ENCODE assay signal across 1 cellular context in genomic region chr19:12800873-12801465, GRCh38.
TF ChIP-seq lines count a peak whose summit lies in the region.

No MANE protein-coding gene starts in this region.

TF ChIP-seq in HepG2, 621 proteins besides CTCF, POLR2A, EP300 and RAD21 (continued from another document):
- TF ChIP-seq NPAS2 (CRISPR knock-in tag; IDR thresholded peaks at IDR 0.05; ENCODE audit: borderline replicate concordance) (no peak), NCOA2 (CRISPR knock-in tag; IDR thresholded peaks at IDR 0.05) (0 out of 2 replicates have a peak, but pooled peaks have one; percentile 7), ZNF20 (CRISPR knock-in tag; IDR thresholded peaks at IDR 0.05) (no peak), ZSCAN21 (CRISPR knock-in tag; IDR thresholded peaks at IDR 0.05; ENCODE audit: borderline replicate concordance) (no peak), BHLHE40 (IDR thresholded peaks at IDR 0.05; ENCODE audit: low read length) (no peak), ZBTB4 (CRISPR knock-in tag; IDR thresholded peaks at IDR 0.05; ENCODE audit: borderline replicate concordance) (peak; percentile 89; the same call in 1 of the 2 replicates), RXRB (CRISPR knock-in tag; IDR thresholded peaks at IDR 0.05; ENCODE audit: borderline replicate concordance) (peak; percentile 7; the same call in 1 of the 2 replicates), GRHL1 (CRISPR knock-in tag; conservative IDR thresholded peaks at IDR 0.05) (no peak), CHD2 (IDR thresholded peaks at IDR 0.05; ENCODE audit: low read depth, low read length) (no peak), MAFK (conservative IDR thresholded peaks at IDR 0.05 in 1 of 2, IDR thresholded peaks at IDR 0.05 in 1 of 2; ENCODE audit: low read length in 2 of 2) (peak; percentile 28 to 42; a peak in 2 of 4 replicates), ZMYM3 (CRISPR knock-in tag; IDR thresholded peaks at IDR 0.05) (0 out of 2 replicates have a peak, but pooled peaks have one; percentile 7), ZNF234 (CRISPR knock-in tag; conservative IDR thresholded peaks at IDR 0.05) (no peak), SNRNP70 (IDR thresholded peaks at IDR 0.05; ENCODE audit: low read depth, low read length) (no peak), SUZ12 (IDR thresholded peaks at IDR 0.05; ENCODE audit: low read depth, low read length) (no peak), XRCC5 (optimal IDR thresholded peaks at IDR 0.05; ENCODE audit: low read length) (no peak), EED (CRISPR knock-in tag; IDR thresholded peaks at IDR 0.05) (no peak), SRY (CRISPR knock-in tag; IDR thresholded peaks at IDR 0.05) (peak; percentile 60), ZNF703 (CRISPR knock-in tag; IDR thresholded peaks at IDR 0.05; ENCODE audit: borderline replicate concordance) (0 out of 2 replicates have a peak, but pooled peaks have one; percentile 68), CHD4 (IDR thresholded peaks at IDR 0.05; ENCODE audit: borderline replicate concordance, low read length) (no peak), ETV6 (CRISPR knock-in tag; conservative IDR thresholded peaks at IDR 0.05) (no peak), ZBTB20 (CRISPR knock-in tag; IDR thresholded peaks at IDR 0.05; ENCODE audit: borderline replicate concordance, low read depth) (0 out of 2 replicates have a peak, but pooled peaks have one; percentile 12), ARNT2 (CRISPR knock-in tag; IDR thresholded peaks at IDR 0.05; ENCODE audit: low read depth) (no peak), HNF1A (IDR thresholded peaks at IDR 0.05; ENCODE audit: low read depth) (no peak), HNF1A (CRISPR knock-in tag; IDR thresholded peaks at IDR 0.05; ENCODE audit: borderline replicate concordance) (no peak; the same call in 1 of the 2 replicates), ZNF589 (CRISPR knock-in tag; conservative IDR thresholded peaks at IDR 0.05) (0 out of 2 replicates have a peak, but pooled peaks have one; percentile 5), ZNF772 (CRISPR knock-in tag; IDR thresholded peaks at IDR 0.05) (no peak), NCOR1 (IDR thresholded peaks at IDR 0.05; ENCODE audit: borderline replicate concordance, low read length) (no peak), CBX5 (CRISPR knock-in tag; IDR thresholded peaks at IDR 0.05; ENCODE audit: borderline replicate concordance) (no peak), UBTF (CRISPR knock-in tag; IDR thresholded peaks at IDR 0.05) (peak; percentile 84), NFE2L1 (CRISPR knock-in tag; IDR thresholded peaks at IDR 0.05; ENCODE audit: borderline replicate concordance) (no peak), SIN3A (IDR thresholded peaks at IDR 0.05; ENCODE audit: borderline replicate concordance, low read depth, low read length) (no peak), ASH2L (IDR thresholded peaks at IDR 0.05; ENCODE audit: insufficient read length, low read depth, low read length) (peak; percentile 74), ZNF136 (CRISPR knock-in tag; IDR thresholded peaks at IDR 0.05; ENCODE audit: low read depth) (0 out of 2 replicates have a peak, but pooled peaks have one; percentile 45), RBM22 (optimal IDR thresholded peaks at IDR 0.05; ENCODE audit: low read length) (no peak), ZNF33A (CRISPR knock-in tag; IDR thresholded peaks at IDR 0.05; ENCODE audit: borderline replicate concordance) (0 out of 2 replicates have a peak, but pooled peaks have one; percentile 90)
- TF ChIP-seq, protein P1, sequence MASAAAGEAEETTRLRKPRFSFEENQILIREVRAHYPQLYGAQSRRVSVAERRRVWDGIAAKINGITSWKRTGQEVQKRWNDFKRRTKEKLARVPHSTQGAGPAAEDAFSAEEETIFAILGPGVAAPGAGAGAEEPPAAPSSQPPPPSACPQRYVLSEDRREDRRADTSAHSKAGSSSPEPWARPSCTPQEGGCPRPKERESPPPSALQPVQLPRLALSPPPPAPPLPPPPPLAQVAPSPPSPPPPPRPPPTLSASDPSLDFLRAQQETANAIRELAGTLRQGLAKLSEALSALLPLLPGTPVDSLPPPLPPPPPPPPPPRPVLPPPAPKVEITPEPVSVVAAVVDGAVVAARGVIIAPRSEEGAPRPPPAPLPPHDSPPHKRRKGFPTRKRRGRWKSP (CRISPR knock-in tag; IDR thresholded peaks at IDR 0.05), result no peak
- TF ChIP-seq, protein P2, sequence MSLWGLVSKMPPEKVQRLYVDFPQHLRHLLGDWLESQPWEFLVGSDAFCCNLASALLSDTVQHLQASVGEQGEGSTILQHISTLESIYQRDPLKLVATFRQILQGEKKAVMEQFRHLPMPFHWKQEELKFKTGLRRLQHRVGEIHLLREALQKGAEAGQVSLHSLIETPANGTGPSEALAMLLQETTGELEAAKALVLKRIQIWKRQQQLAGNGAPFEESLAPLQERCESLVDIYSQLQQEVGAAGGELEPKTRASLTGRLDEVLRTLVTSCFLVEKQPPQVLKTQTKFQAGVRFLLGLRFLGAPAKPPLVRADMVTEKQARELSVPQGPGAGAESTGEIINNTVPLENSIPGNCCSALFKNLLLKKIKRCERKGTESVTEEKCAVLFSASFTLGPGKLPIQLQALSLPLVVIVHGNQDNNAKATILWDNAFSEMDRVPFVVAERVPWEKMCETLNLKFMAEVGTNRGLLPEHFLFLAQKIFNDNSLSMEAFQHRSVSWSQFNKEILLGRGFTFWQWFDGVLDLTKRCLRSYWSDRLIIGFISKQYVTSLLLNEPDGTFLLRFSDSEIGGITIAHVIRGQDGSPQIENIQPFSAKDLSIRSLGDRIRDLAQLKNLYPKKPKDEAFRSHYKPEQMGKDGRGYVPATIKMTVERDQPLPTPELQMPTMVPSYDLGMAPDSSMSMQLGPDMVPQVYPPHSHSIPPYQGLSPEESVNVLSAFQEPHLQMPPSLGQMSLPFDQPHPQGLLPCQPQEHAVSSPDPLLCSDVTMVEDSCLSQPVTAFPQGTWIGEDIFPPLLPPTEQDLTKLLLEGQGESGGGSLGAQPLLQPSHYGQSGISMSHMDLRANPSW (CRISPR knock-in tag; IDR thresholded peaks at IDR 0.05; ENCODE audit: borderline replicate concordance), result no peak
- TF ChIP-seq, protein P3, sequence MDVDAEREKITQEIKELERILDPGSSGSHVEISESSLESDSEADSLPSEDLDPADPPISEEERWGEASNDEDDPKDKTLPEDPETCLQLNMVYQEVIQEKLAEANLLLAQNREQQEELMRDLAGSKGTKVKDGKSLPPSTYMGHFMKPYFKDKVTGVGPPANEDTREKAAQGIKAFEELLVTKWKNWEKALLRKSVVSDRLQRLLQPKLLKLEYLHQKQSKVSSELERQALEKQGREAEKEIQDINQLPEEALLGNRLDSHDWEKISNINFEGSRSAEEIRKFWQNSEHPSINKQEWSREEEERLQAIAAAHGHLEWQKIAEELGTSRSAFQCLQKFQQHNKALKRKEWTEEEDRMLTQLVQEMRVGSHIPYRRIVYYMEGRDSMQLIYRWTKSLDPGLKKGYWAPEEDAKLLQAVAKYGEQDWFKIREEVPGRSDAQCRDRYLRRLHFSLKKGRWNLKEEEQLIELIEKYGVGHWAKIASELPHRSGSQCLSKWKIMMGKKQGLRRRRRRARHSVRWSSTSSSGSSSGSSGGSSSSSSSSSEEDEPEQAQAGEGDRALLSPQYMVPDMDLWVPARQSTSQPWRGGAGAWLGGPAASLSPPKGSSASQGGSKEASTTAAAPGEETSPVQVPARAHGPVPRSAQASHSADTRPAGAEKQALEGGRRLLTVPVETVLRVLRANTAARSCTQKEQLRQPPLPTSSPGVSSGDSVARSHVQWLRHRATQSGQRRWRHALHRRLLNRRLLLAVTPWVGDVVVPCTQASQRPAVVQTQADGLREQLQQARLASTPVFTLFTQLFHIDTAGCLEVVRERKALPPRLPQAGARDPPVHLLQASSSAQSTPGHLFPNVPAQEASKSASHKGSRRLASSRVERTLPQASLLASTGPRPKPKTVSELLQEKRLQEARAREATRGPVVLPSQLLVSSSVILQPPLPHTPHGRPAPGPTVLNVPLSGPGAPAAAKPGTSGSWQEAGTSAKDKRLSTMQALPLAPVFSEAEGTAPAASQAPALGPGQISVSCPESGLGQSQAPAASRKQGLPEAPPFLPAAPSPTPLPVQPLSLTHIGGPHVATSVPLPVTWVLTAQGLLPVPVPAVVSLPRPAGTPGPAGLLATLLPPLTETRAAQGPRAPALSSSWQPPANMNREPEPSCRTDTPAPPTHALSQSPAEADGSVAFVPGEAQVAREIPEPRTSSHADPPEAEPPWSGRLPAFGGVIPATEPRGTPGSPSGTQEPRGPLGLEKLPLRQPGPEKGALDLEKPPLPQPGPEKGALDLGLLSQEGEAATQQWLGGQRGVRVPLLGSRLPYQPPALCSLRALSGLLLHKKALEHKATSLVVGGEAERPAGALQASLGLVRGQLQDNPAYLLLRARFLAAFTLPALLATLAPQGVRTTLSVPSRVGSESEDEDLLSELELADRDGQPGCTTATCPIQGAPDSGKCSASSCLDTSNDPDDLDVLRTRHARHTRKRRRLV (CRISPR knock-in tag; IDR thresholded peaks at IDR 0.05), result peak; percentile 18; the same call in 1 of the 2 replicates
